Comparison of ENCODE assay signal across 10 cellular contexts in genomic region chr12:113240395-113240794, GRCh38. TPM values are rescaled to one million over a fixed set of nuclear protein-coding genes. Genes with fewer than 3 reads are reported as not detected.
A peak's percentile ranks its signal among the peaks of the same experiment; 100 is the strongest.
DNase-seq lines count a peak whose midpoint lies in the region; ATAC-seq and TF ChIP-seq lines count a peak whose summit lies in the region.
"Had no signal": no experiment of that assay in that cellular context is flagged by ENCODE, and none has a peak within 500 bp of the region (broad histone marks: within the 10 kb centered on the region; RNA-seq: fewer than 3 reads in every experiment).

No MANE protein-coding gene starts in this region.

- peaks cover 86% of the 10 kb centered on the region for H3K36me3 Mint-ChIP-seq in stimulated activated memory B cell treated with anti-CD40 and anti-IgM and Interleukin-4, amounts not matched to agents 10 μg/mL and 1 μg/mL and 100 μg/mL, for 72 hours

- no peaks in the 10 kb centered on the region for H3K9me2 ChIP-seq in Karpas-422 (replicated peaks; ENCODE audit: insufficient read depth, low read length)

- TF ChIP-seq CTCF in dorsolateral prefrontal cortex (IDR thresholded peaks at IDR 0.05 in 54 of 56, conservative IDR thresholded peaks at IDR 0.05 in 2 of 56; ENCODE audit: low read depth in 1 of 56, partially characterized antibody in 56 of 56), result no peak

- no peak overlapping the region for H3K4me2 ChIP-seq in Karpas-422 (ENCODE audit: low read depth, low read length, poor library complexity, severe bottlenecking)

- H3K4me1 ChIP-seq in Karpas-422 (ENCODE audit: low read length), result peaks cover 9% of the 10 kb centered on the region

- no peaks in the 10 kb centered on the region for H3K9me3 ChIP-seq in Karpas-422 (ENCODE audit: low read length)

- H3K36me3 ChIP-seq in Karpas-422 (ENCODE audit: insufficient read depth, low read length), result 0 out of 2 replicates have a peak, but pooled peaks cover 4% of the 10 kb centered on the region

- H3K27me3 Mint-ChIP-seq in stimulated activated memory B cell treated with anti-CD40 and anti-IgM and Interleukin-4, amounts not matched to agents 10 μg/mL and 1 μg/mL and 100 μg/mL, for 72 hours, result no peaks in the 10 kb centered on the region

- no peaks in the 10 kb centered on the region for H3K9me3 Mint-ChIP-seq in stimulated activated memory B cell treated with anti-CD40 and anti-IgM and Interleukin-4, amounts not matched to agents 10 μg/mL and 1 μg/mL and 100 μg/mL, for 72 hours
- H3K9me3 Mint-ChIP-seq: T-helper 2 cell treated with Interferon-gamma antibody and Interleukin-4, amounts not matched to agents 5 μg/mL and 100 μg/mL, for 36 hours had no signal

- H3K4me3 ChIP-seq in Karpas-422 (ENCODE audit: low read length) (no peak overlapping the region), dorsolateral prefrontal cortex (no peak overlapping the region)

- H2AFZ ChIP-seq in Karpas-422 (ENCODE audit: low read length), result no peak overlapping the region

- H3K27ac ChIP-seq in Karpas-422 (ENCODE audit: low read length) (peak overlapping the region; percentile 51), dorsolateral prefrontal cortex (peak overlapping the region in 44 of 59 donors; percentile 3 to 94 (median 66))

- H3K27ac Mint-ChIP-seq in stimulated activated memory B cell treated with anti-CD40 and anti-IgM and Interleukin-4, amounts not matched to agents 10 μg/mL and 1 μg/mL and 100 μg/mL, for 72 hours, result peak overlapping the region; percentile 46
- H3K27ac Mint-ChIP-seq: T-helper 2 cell treated with Interferon-gamma antibody and Interleukin-4, amounts not matched to agents 5 μg/mL and 100 μg/mL, for 36 hours had no signal

- H3K4me1 Mint-ChIP-seq in stimulated activated memory B cell treated with anti-CD40 and anti-IgM and Interleukin-4, amounts not matched to agents 10 μg/mL and 1 μg/mL and 100 μg/mL, for 72 hours, result peaks cover 31% of the 10 kb centered on the region

- peak; percentile 57 for ATAC-seq in GM18867 (IDR thresholded peaks at IDR 0.05; ENCODE audit: unreplicated experiment)
- ATAC-seq in stimulated activated memory B cell treated with anti-CD40 and anti-IgM and Interleukin-4, amounts not matched to agents 10 μg/mL and 1 μg/mL and 100 μg/mL, for 72 hours, result peak; percentile 68

- H3K27me3 ChIP-seq in Karpas-422 (ENCODE audit: low read length), result no peaks in the 10 kb centered on the region
- no peaks in the 10 kb centered on the region for H3K27me3 ChIP-seq in dorsolateral prefrontal cortex

- DNase-seq in Karpas-422 (peak; percentile 55), dorsolateral prefrontal cortex (no peak), kidney glomerular epithelial cell (lab: John Stamatoyannopoulos, UW) (no peak), posterior cingulate gyrus (no peak), T1000 (lab: John Stamatoyannopoulos, UW) (no peak)
- no peak for DNase-seq in activated CD8-positive, alpha-beta memory T cell treated with anti-CD3 and anti-CD28 coated beads, Interleukin-2, amount 50 U/mL, for 4 hours
- DNase-seq: KG1 had no signal

- H3K9ac ChIP-seq in Karpas-422 (ENCODE audit: low read length), result no peak overlapping the region

- H3K79me2 ChIP-seq in Karpas-422 (ENCODE audit: low read length), result peaks cover 33% of the 10 kb centered on the region; the same call in 1 of the 2 replicates

- intact Hi-C loops in dorsolateral prefrontal cortex (cut with DNase I) (no loop called here), posterior cingulate gyrus (cut with DNase I) (no loop called here)

- no peaks in the 10 kb centered on the region for H4K20me1 ChIP-seq in Karpas-422 (ENCODE audit: insufficient read depth, low read depth, low read length)

- no peak overlapping the region for H3K4me3 Mint-ChIP-seq in stimulated activated memory B cell treated with anti-CD40 and anti-IgM and Interleukin-4, amounts not matched to agents 10 μg/mL and 1 μg/mL and 100 μg/mL, for 72 hours
- H3K4me3 Mint-ChIP-seq: T-helper 2 cell treated with Interferon-gamma antibody and Interleukin-4, amounts not matched to agents 5 μg/mL and 100 μg/mL, for 36 hours had no signal

RNA-seq across cellular contexts. Expression of gene TPCN1, which starts 19.1 kb away (rescaled TPM):
- 43.9 and 46.4 TPM in 2 replicates for total RNA-seq in Karpas-422 (2014; rRNA removed; shearing (Covaris generic); ENCODE audit: low replicate concordance)
- 100 to 1,000 TPM in 13 of 120 experiments, 10 to 100 TPM in 107; 45.9 to 150 (median 76.0) TPM for total RNA-seq in dorsolateral prefrontal cortex

RNA-seq across cellular contexts. Expression of gene RITA1, which starts 54.9 kb away (rescaled TPM):
- 34.3 and 47.3 TPM in 2 replicates for total RNA-seq in Karpas-422 (2014; rRNA removed; shearing (Covaris generic); ENCODE audit: low replicate concordance)
- total RNA-seq in dorsolateral prefrontal cortex, result 10 to 100 TPM; 12.4 to 35.1 (median 24.5) TPM

RNA-seq across cellular contexts. Expression of gene DDX54, which starts 55.1 kb away (rescaled TPM):
- 28.2 and 81.5 TPM in 2 replicates for total RNA-seq in Karpas-422 (2014; rRNA removed; shearing (Covaris generic); ENCODE audit: low replicate concordance)
- 10 to 100 TPM; 20.8 to 54.8 (median 35.0) TPM for total RNA-seq in dorsolateral prefrontal cortex
